In genomic region chr6:41768545-41769308, GRCh38 we compare ENCODE assay signal across 1 cellular context.
A peak's percentile ranks its signal among the peaks of the same experiment; 100 is the strongest.
TF ChIP-seq lines count a peak whose summit lies in the region.

No MANE protein-coding gene starts in this region.

TF ChIP-seq in HepG2, 621 proteins besides CTCF, POLR2A, EP300 and RAD21 (continued from another document and continues in another):
- TF ChIP-seq HIC2 (CRISPR knock-in tag; IDR thresholded peaks at IDR 0.05; ENCODE audit: low read depth) (peak; percentile 96), KLF11 (CRISPR knock-in tag; IDR thresholded peaks at IDR 0.05) (0 out of 2 replicates have a peak, but pooled peaks have one; percentile 7), LCORL (IDR thresholded peaks at IDR 0.05) (no peak), LCORL (CRISPR knock-in tag; IDR thresholded peaks at IDR 0.05) (0 out of 2 replicates have a peak, but pooled peaks have one; percentile 42), CENPT (CRISPR knock-in tag; IDR thresholded peaks at IDR 0.05; ENCODE audit: low read depth) (no peak), MLLT10 (CRISPR knock-in tag; IDR thresholded peaks at IDR 0.05) (no peak), TCF7L2 (IDR thresholded peaks at IDR 0.05; ENCODE audit: low read depth, low read length) (no peak), SSRP1 (CRISPR knock-in tag; IDR thresholded peaks at IDR 0.05) (no peak), NR1H2 (CRISPR knock-in tag; IDR thresholded peaks at IDR 0.05; ENCODE audit: borderline replicate concordance, low read depth) (no peak), SIN3B (IDR thresholded peaks at IDR 0.05; ENCODE audit: low read length) (no peak), SMC3 (IDR thresholded peaks at IDR 0.05; ENCODE audit: low read length) (no peak), ARNT (IDR thresholded peaks at IDR 0.05) (no peak), ZSCAN30 (CRISPR knock-in tag; IDR thresholded peaks at IDR 0.05) (no peak), MTERF4 (CRISPR knock-in tag; IDR thresholded peaks at IDR 0.05) (no peak), FOXP1 (IDR thresholded peaks at IDR 0.05) (no peak), FOXP1 (CRISPR knock-in tag; IDR thresholded peaks at IDR 0.05) (no peak), TBL1XR1 (IDR thresholded peaks at IDR 0.05; ENCODE audit: borderline replicate concordance, low read length, partially characterized antibody) (no peak), ZNF790 (CRISPR knock-in tag; IDR thresholded peaks at IDR 0.05; ENCODE audit: borderline replicate concordance) (no peak), PHF21A (CRISPR knock-in tag; IDR thresholded peaks at IDR 0.05) (peak; percentile 70; the same call in 1 of the 2 replicates), DDIT3 (CRISPR knock-in tag; IDR thresholded peaks at IDR 0.05) (no peak), ZNF547 (CRISPR knock-in tag; IDR thresholded peaks at IDR 0.05) (no peak), ARID5B (CRISPR knock-in tag; IDR thresholded peaks at IDR 0.05) (peak; percentile 55; the same call in 1 of the 2 replicates), PHF5A (CRISPR knock-in tag; IDR thresholded peaks at IDR 0.05; ENCODE audit: low read depth, unreplicated experiment) (no peak), ZKSCAN8 (CRISPR knock-in tag; IDR thresholded peaks at IDR 0.05; ENCODE audit: borderline replicate concordance) (0 out of 2 replicates have a peak, but pooled peaks have one; percentile 20), TOE1 (CRISPR knock-in tag; IDR thresholded peaks at IDR 0.05) (no peak), SNAI1 (CRISPR knock-in tag; IDR thresholded peaks at IDR 0.05; ENCODE audit: borderline replicate concordance) (no peak), GABPB1 (CRISPR knock-in tag; IDR thresholded peaks at IDR 0.05) (no peak), ZNF891 (CRISPR knock-in tag; IDR thresholded peaks at IDR 0.05) (no peak), NFIB (CRISPR knock-in tag; IDR thresholded peaks at IDR 0.05; ENCODE audit: borderline replicate concordance) (no peak), ZNF317 (CRISPR knock-in tag; IDR thresholded peaks at IDR 0.05) (no peak), SYNCRIP (IDR thresholded peaks at IDR 0.05; ENCODE audit: insufficient read depth, low read depth, low read length) (no peak), HINFP (CRISPR knock-in tag; IDR thresholded peaks at IDR 0.05; ENCODE audit: low read depth) (no peak), THAP11 (CRISPR knock-in tag; IDR thresholded peaks at IDR 0.05) (peak; percentile 63), ETV5 (CRISPR knock-in tag; IDR thresholded peaks at IDR 0.05; ENCODE audit: borderline replicate concordance) (peak; percentile 68; the same call in 1 of the 2 replicates), MIXL1 (CRISPR knock-in tag; IDR thresholded peaks at IDR 0.05) (no peak), ZNF256 (CRISPR knock-in tag; conservative IDR thresholded peaks at IDR 0.05) (no peak), PCBP1 (IDR thresholded peaks at IDR 0.05; ENCODE audit: borderline replicate concordance, low read depth, low read length) (no peak), ZFAT (CRISPR knock-in tag; conservative IDR thresholded peaks at IDR 0.05) (no peak), JDP2 (CRISPR knock-in tag; IDR thresholded peaks at IDR 0.05; ENCODE audit: borderline replicate concordance) (no peak), SRSF1 (optimal IDR thresholded peaks at IDR 0.05; ENCODE audit: low read depth, low read length) (peak; percentile 80), ZNF761 (CRISPR knock-in tag; conservative IDR thresholded peaks at IDR 0.05) (no peak), ZNF878 (CRISPR knock-in tag; IDR thresholded peaks at IDR 0.05) (no peak), RCOR2 (CRISPR knock-in tag; IDR thresholded peaks at IDR 0.05) (peak; percentile 56), POLR2AphosphoS5 (IDR thresholded peaks at IDR 0.05; ENCODE audit: low read depth, low read length) (no peak), SRSF9 (IDR thresholded peaks at IDR 0.05; ENCODE audit: borderline replicate concordance, insufficient read depth, low read depth, low read length, poor library complexity, severe bottlenecking) (no peak), CREM (IDR thresholded peaks at IDR 0.05) (0 out of 2 replicates have a peak, but pooled peaks have one; percentile 40), CREM (CRISPR knock-in tag; IDR thresholded peaks at IDR 0.05) (no peak), ARID4A (CRISPR knock-in tag; IDR thresholded peaks at IDR 0.05; ENCODE audit: borderline replicate concordance) (no peak; the same call in 1 of the 2 replicates), ZFP62 (CRISPR knock-in tag; IDR thresholded peaks at IDR 0.05) (no peak), PAXIP1 (CRISPR knock-in tag; conservative IDR thresholded peaks at IDR 0.05) (peak; percentile 84), ZNF770 (CRISPR knock-in tag; IDR thresholded peaks at IDR 0.05) (no peak), DNMT3B (CRISPR knock-in tag; conservative IDR thresholded peaks at IDR 0.05) (no peak)
